Comparison of ENCODE assay signal across 16 cellular contexts in the genomic region with DNA sequence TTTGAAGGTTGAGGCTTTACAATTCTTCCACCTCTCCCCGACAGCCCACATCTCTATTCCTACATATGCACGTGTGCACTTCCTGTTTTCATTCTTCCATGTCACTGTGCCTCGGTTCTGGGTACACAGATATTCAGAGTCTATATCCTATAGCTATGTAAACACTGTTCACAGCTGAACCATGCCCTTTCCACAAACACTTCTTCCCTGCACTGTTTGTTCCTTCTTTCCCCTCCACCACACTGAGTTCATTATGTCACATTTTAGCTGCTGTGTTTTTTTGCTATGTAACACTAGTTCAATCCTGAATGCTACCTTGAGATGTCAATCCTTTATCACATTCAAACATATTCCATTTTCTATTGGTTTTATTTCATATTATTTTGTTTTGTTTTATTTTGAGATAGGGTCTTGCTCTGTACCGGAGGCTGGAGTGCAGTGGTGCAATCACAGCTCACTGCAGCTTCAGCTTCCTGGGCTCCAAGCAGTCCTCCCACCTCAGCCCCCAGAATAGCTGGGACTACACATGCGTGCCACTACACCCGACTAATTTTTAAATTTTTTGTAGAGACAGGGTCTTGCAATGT. TPM values are rescaled to one million over a fixed set of nuclear protein-coding genes. Genes with fewer than 3 reads are reported as not detected.
DNase-seq lines count a peak whose midpoint lies in the region; ATAC-seq and TF ChIP-seq lines count a peak whose summit lies in the region.
"Had no signal": no experiment of that assay in that cellular context is flagged by ENCODE, and none has a peak within 500 bp of the region (broad histone marks: within the 10 kb centered on the region; RNA-seq: fewer than 3 reads in every experiment).

No MANE protein-coding gene starts in this region.

- no peak for ATAC-seq in activated T-cell treated with anti-CD3 and anti-CD28 coated beads, Interleukin-2, amount 50 U/mL, for 72 hours (replicated peaks in 1 of 2)
- ATAC-seq in activated T-helper 17 cell treated with anti-CD3 and anti-CD28 coated beads, Interleukin-2, amount 50 U/mL, for 72 hours (replicated peaks) = peak; percentile 60
- ATAC-seq in GM19035 (IDR thresholded peaks at IDR 0.05; ENCODE audit: unreplicated experiment) (no peak), GM18502 (IDR thresholded peaks at IDR 0.05; ENCODE audit: poor library complexity, unreplicated experiment) (no peak)
- ATAC-seq: GM23338, right cardiac atrium had no signal

- no peaks in the 10 kb centered on the region for H3K27me3 Mint-ChIP-seq in activated T-cell treated with anti-CD3 and anti-CD28 coated beads, Interleukin-2, amount 50 U/mL, for 72 hours (ENCODE audit: low read depth)
- H3K27me3 Mint-ChIP-seq in activated T-helper 17 cell treated with anti-CD3 and anti-CD28 coated beads, Interleukin-2, amount 50 U/mL, for 72 hours = no peaks in the 10 kb centered on the region

- peaks cover 0 to 21% (median 7%) of the 10 kb centered on the region in 4 donors for H3K4me1 ChIP-seq in stomach
- H3K4me1 ChIP-seq: BE2C had no signal

- H3K36me3 Mint-ChIP-seq in activated T-cell treated with anti-CD3 and anti-CD28 coated beads, Interleukin-2, amount 50 U/mL, for 72 hours (ENCODE audit: insufficient read depth in 2 of 2) = no peaks in the 10 kb centered on the region
- H3K36me3 Mint-ChIP-seq in activated T-helper 17 cell treated with anti-CD3 and anti-CD28 coated beads, Interleukin-2, amount 50 U/mL, for 72 hours (ENCODE audit: low read depth) = no peaks in the 10 kb centered on the region
- H3K36me3 Mint-ChIP-seq: mesothelial cell of epicardium had no signal

- no peaks in the 10 kb centered on the region for H3K9me3 ChIP-seq in stomach
- H3K9me3 ChIP-seq: BE2C, SK-N-SH, tibial nerve had no signal

- H3K27me3 ChIP-seq in stomach = no peaks in the 10 kb centered on the region
- H3K27me3 ChIP-seq: BE2C, brain microvascular endothelial cell, tibial nerve had no signal

- peaks cover 38% of the 10 kb centered on the region for H3K4me1 Mint-ChIP-seq in activated T-cell treated with anti-CD3 and anti-CD28 coated beads, Interleukin-2, amount 50 U/mL, for 72 hours (ENCODE audit: low read depth)
- peaks cover 10% of the 10 kb centered on the region for H3K4me1 Mint-ChIP-seq in activated T-helper 17 cell treated with anti-CD3 and anti-CD28 coated beads, Interleukin-2, amount 50 U/mL, for 72 hours
- H3K4me1 Mint-ChIP-seq: GM23338, mesothelial cell of epicardium had no signal

- H3K4me3 ChIP-seq in stomach = no peak overlapping the region
- H3K4me3 ChIP-seq: GM23338, tibial nerve had no signal

- 40 to 48% (median 45%) methylated on average over 6 of the region's 6 CpGs for WGBS in stomach, 5 donors

- no peak for DNase-seq in activated T-cell treated with anti-CD3 and anti-CD28 coated beads, Interleukin-2, amount 50 U/mL, for 72 hours
- DNase-seq in activated T-cell treated with anti-CD3 and anti-CD28 coated beads, Interleukin-2, amount 50 U/mL, for 48 hours = no peak
- peak; percentile 81 for DNase-seq in NCI-H345 treated with DMSO at 0.1 percent for 48 hours (lab: John Stamatoyannopoulos, UW; ENCODE audit: unreplicated experiment)
- no peak for DNase-seq in stomach
- DNase-seq in substantia nigra (lab: John Stamatoyannopoulos, UW) = no peak
- DNase-seq: BE2C, brain microvascular endothelial cell, NCI-H524, SK-N-SH had no signal

- intact Hi-C loops in stomach (cut with DNase I; ENCODE audit: low total_unique reads) = no loop called here

- TF ChIP-seq CTCF in stomach (IDR thresholded peaks at IDR 0.05) = no peak

- peak overlapping the region; percentile 55 for H3K27ac Mint-ChIP-seq in activated T-cell treated with anti-CD3 and anti-CD28 coated beads, Interleukin-2, amount 50 U/mL, for 72 hours
- H3K27ac Mint-ChIP-seq in activated T-helper 17 cell treated with anti-CD3 and anti-CD28 coated beads, Interleukin-2, amount 50 U/mL, for 72 hours = peak overlapping the region; percentile 29
- H3K27ac Mint-ChIP-seq: GM23338, mesothelial cell of epicardium had no signal

- no peak for TF ChIP-seq EP300 in stomach (IDR thresholded peaks at IDR 0.05)

- no peaks in the 10 kb centered on the region for H3K36me3 ChIP-seq in stomach
- H3K36me3 ChIP-seq: BE2C, brain microvascular endothelial cell, tibial nerve had no signal

- no peak for TF ChIP-seq POLR2A in stomach (IDR thresholded peaks at IDR 0.05)

- peak overlapping the region; percentile 2 to 7 for H3K4me3 Mint-ChIP-seq in activated T-cell treated with anti-CD3 and anti-CD28 coated beads, Interleukin-2, amount 50 U/mL, for 72 hours
- peak overlapping the region; percentile 33 for H3K4me3 Mint-ChIP-seq in activated T-helper 17 cell treated with anti-CD3 and anti-CD28 coated beads, Interleukin-2, amount 50 U/mL, for 72 hours
- H3K4me3 Mint-ChIP-seq: GM23338, mesothelial cell of epicardium had no signal

- no peaks in the 10 kb centered on the region for H3K9me3 Mint-ChIP-seq in activated T-cell treated with anti-CD3 and anti-CD28 coated beads, Interleukin-2, amount 50 U/mL, for 72 hours
- H3K9me3 Mint-ChIP-seq in activated T-helper 17 cell treated with anti-CD3 and anti-CD28 coated beads, Interleukin-2, amount 50 U/mL, for 72 hours = no peaks in the 10 kb centered on the region
- H3K9me3 Mint-ChIP-seq: GM23338, mesothelial cell of epicardium had no signal

- H3K27ac ChIP-seq in stomach = peak overlapping the region in 4 of 5 donors; percentile 5 to 43 (median 28)
- H3K27ac ChIP-seq in substantia nigra (ENCODE audit: low read depth, low read length, poor library complexity, severe bottlenecking) = no peak overlapping the region
- H3K27ac ChIP-seq: brain microvascular endothelial cell, tibial nerve had no signal

RNA-seq across cellular contexts. Expression of a gene that starts 17.0 kb away (rescaled TPM):
- 100 to 1,000 TPM in 1 of 2 donors, 10 to 100 TPM in 1; 84.8 to 103 TPM for total RNA-seq in activated T-cell treated with anti-CD3 and anti-CD28 coated beads, Interleukin-2, amount 50 U/mL, for 72 hours
- 100 to 1,000 TPM in 1 of 2 donors, 10 to 100 TPM in 1; 73.1 to 141 TPM for total RNA-seq in activated T-helper 17 cell treated with anti-CD3 and anti-CD28 coated beads, Interleukin-2, amount 50 U/mL, for 72 hours
- total RNA-seq in stomach = 100 to 1,000 TPM in 3 of 5 donors, 10 to 100 TPM in 2; 21.5 to 290 (median 111) TPM
- 100 to 1,000 TPM in 1 of 3 donors, 10 to 100 TPM in 2; 39.9 to 203 (median 68.2) TPM for polyA plus RNA-seq in stomach

RNA-seq across cellular contexts. Expression of a gene that starts 26.7 kb away (rescaled TPM):
- 10 to 100 TPM; 13.9 to 20.5 TPM for total RNA-seq in activated T-cell treated with anti-CD3 and anti-CD28 coated beads, Interleukin-2, amount 50 U/mL, for 72 hours
- total RNA-seq in activated T-helper 17 cell treated with anti-CD3 and anti-CD28 coated beads, Interleukin-2, amount 50 U/mL, for 72 hours = 10 to 100 TPM; 13.4 to 37.8 TPM
- total RNA-seq in stomach = 100 to 1,000 TPM in 1 of 5 donors, 1 to 10 TPM in 4; 1.8 to 178 (median 7.2) TPM
- polyA plus RNA-seq in stomach = 10 to 100 TPM in 1 of 3 donors, 1 to 10 TPM in 2; 4.4 to 15.9 (median 4.6) TPM

RNA-seq across cellular contexts. Expression of a gene that starts 43.4 kb away (rescaled TPM):
- 100 to 1,000 TPM; 843 to 987 TPM for total RNA-seq in activated T-cell treated with anti-CD3 and anti-CD28 coated beads, Interleukin-2, amount 50 U/mL, for 72 hours
- 1,000 to 10,000 TPM in 1 of 2 donors, 100 to 1,000 TPM in 1; 649 to 1,196 TPM for total RNA-seq in activated T-helper 17 cell treated with anti-CD3 and anti-CD28 coated beads, Interleukin-2, amount 50 U/mL, for 72 hours
- total RNA-seq in stomach = 10 to 100 TPM; 13.0 to 30.3 (median 18.7) TPM
- 10 to 100 TPM; 34.2 to 42.5 (median 37.3) TPM for polyA plus RNA-seq in stomach

RNA-seq across cellular contexts. Expression of a gene that starts 44.0 kb away (rescaled TPM):
- 10 to 100 TPM; 60.2 to 77.8 TPM for total RNA-seq in activated T-cell treated with anti-CD3 and anti-CD28 coated beads, Interleukin-2, amount 50 U/mL, for 72 hours
- 100 to 1,000 TPM in 1 of 2 donors, 10 to 100 TPM in 1; 34.7 to 107 TPM for total RNA-seq in activated T-helper 17 cell treated with anti-CD3 and anti-CD28 coated beads, Interleukin-2, amount 50 U/mL, for 72 hours
- 100 to 1,000 TPM in 1 of 5 donors, 10 to 100 TPM in 4; 13.9 to 116 (median 37.9) TPM for total RNA-seq in stomach
- polyA plus RNA-seq in stomach = 100 to 1,000 TPM; 103 to 162 (median 111) TPM

RNA-seq across cellular contexts. Expression of a gene that starts 48.3 kb away (rescaled TPM):
- 1 to 10 TPM; 4.2 to 5.8 TPM for total RNA-seq in activated T-cell treated with anti-CD3 and anti-CD28 coated beads, Interleukin-2, amount 50 U/mL, for 72 hours
- total RNA-seq in activated T-helper 17 cell treated with anti-CD3 and anti-CD28 coated beads, Interleukin-2, amount 50 U/mL, for 72 hours = 1 to 10 TPM; 1.1 to 3.7 TPM
- 10 to 100 TPM in 1 of 5 donors, 1 to 10 TPM in 1, not detected in 3; 3.8 to 25.0 TPM for total RNA-seq in stomach
- 1 to 10 TPM; 1.1 to 2.5 (median 2.1) TPM for polyA plus RNA-seq in stomach

Comparison
In these comparisons a context has a peak if more than half of its experiments do, and no peak if none do; other contexts are left out.
1. RNA of a gene that starts 43.4 kb away (total RNA-seq): 649 to 1,196 TPM in activated T-helper 17 cell treated with anti-CD3 and anti-CD28 coated beads, Interleukin-2, amount 50 U/mL, for 72 hours and 843 to 987 TPM in activated T-cell treated with anti-CD3 and anti-CD28 coated beads, Interleukin-2, amount 50 U/mL, for 72 hours; 13.0 to 30.3 TPM in stomach; every median in the first group is over 10 times any median in the second.